ENCODE assay signal across 27 cellular contexts in genomic region chr1:230501845-230502244, GRCh38.
A peak's percentile ranks its signal among the peaks of the same experiment; 100 is the strongest.
DNase-seq lines count a peak whose midpoint lies in the region; ATAC-seq, FAIRE-seq and TF ChIP-seq lines count a peak whose summit lies in the region.
"Had no signal": no experiment of that assay in that cellular context is flagged by ENCODE, and none has a peak within 500 bp of the region (broad histone marks: within the 10 kb centered on the region; RNA-seq: fewer than 3 reads in every experiment).

No MANE protein-coding gene starts in this region.

- H3K9me3 ChIP-seq in MM.1S (replicated peaks; ENCODE audit: insufficient read depth, low read length) (no peaks in the 10 kb centered on the region), K562 (replicated peaks; ENCODE audit: control insufficient read depth, insufficient read depth, low read depth, low read length) (no peaks in the 10 kb centered on the region), PC-9 (ENCODE audit: insufficient read depth, low read depth) (no peaks in the 10 kb centered on the region)
- H3K9me3 ChIP-seq: SK-N-SH had no signal

- no peaks in the 10 kb centered on the region for H3K9me1 ChIP-seq in K562 (ENCODE audit: control insufficient read depth, insufficient read depth, low read length)

- POLR2A ChIA-PET in K562 (lab: Yijun Ruan, JAX) = interaction anchor here (0.7 to 1.0 kb wide), 2 partner anchors 10 to 215 kb away, joined by 3 to 4 read pairs; no protein-coding TSS in a partner anchor
- POLR2A ChIA-PET in PC-9 (lab: Charles Lee; ENCODE audit: unreplicated experiment) = no interaction called here

- H3K4me2 ChIP-seq in MM.1S (ENCODE audit: low read depth, low read length) (peak overlapping the region; percentile 25; the same call in 1 of the 2 replicates), K562 (ENCODE audit: insufficient read depth, low read length) (no peak overlapping the region), PC-9 (no peak overlapping the region)
- H3K4me2 ChIP-seq: SK-N-SH had no signal

- no peak for TF ChIP-seq POLR2A in K562 (conservative IDR thresholded peaks at IDR 0.05)

- H3K36me3 ChIP-seq in MM.1S (replicated peaks; ENCODE audit: insufficient read depth, low read length) (no peaks in the 10 kb centered on the region), K562 (ENCODE audit: control insufficient read depth, insufficient read depth, low read length) (no peaks in the 10 kb centered on the region), PC-9 (ENCODE audit: low read depth) (no peaks in the 10 kb centered on the region)
- H3K36me3 ChIP-seq: cardiac muscle cell had no signal

- in situ Hi-C loops in K562 (cut with MboI) = no loop called here

- H3K4me1 ChIP-seq in MM.1S (ENCODE audit: low read length) = peaks cover 22% of the 10 kb centered on the region
- H3K4me1 ChIP-seq in K562 (replicated peaks in 1 of 2; ENCODE audit: control insufficient read depth in 2 of 2, insufficient read depth in 2 of 2, low read length in 2 of 2) = no peaks in the 10 kb centered on the region
- no peaks in the 10 kb centered on the region for H3K4me1 ChIP-seq in PC-9 (replicated peaks; ENCODE audit: insufficient read depth)

- TF ChIP-seq EP300 in K562 (IDR thresholded peaks at IDR 0.05; ENCODE audit: low read length) = no peak

- DNase-seq in MM.1S (peak; percentile 80), K562 (ENCODE audit: extremely low read depth in 1 of 4, low spot score in 3 of 4) (no peak), left colon (peak in 1 of 2 donors; percentile 24), renal cortical epithelial cell (ENCODE audit: low read depth) (peak; percentile 85), PC-9 (no peak), RCC 7860 (ENCODE audit: low spot score) (no peak), RKO (ENCODE audit: low spot score) (no peak)
- DNase-seq: activated CD4-positive, alpha-beta T cell treated with anti-CD3 and anti-CD28 coated beads, Interleukin-2, amount 10 ng/mL, durations not matched to agents 24 days and 14 days; activated naive CD4-positive, alpha-beta T cell treated with anti-CD3 and anti-CD28 coated beads, Interleukin-2, amount 50 U/mL, for 16 hours; amygdala; CD4-positive, alpha-beta memory T cell; glutamatergic neuron; H9; left cardiac atrium; NCI-H1092 treated with DMSO at 0.1 percent for 48 hours; NCI-H2029 treated with DMSO at 0.1 percent for 48 hours; NCI-H510A; nephron progenitor cell; NK-92 treated with Interleukin-12 subunit alpha and Interleukin-12 subunit beta, amount 100 ng/mL, for 24 hours; posterior cingulate gyrus; SK-N-SH; stimulated activated CD4-positive, alpha-beta T cell treated with anti-CD3 and anti-CD28 coated beads, Interleukin-15, amount 100 ng/mL, for 24 hours; stimulated activated CD8-positive, alpha-beta memory T cell treated with anti-CD3 and anti-CD28 coated beads, Interleukin-4, amount 100 ng/mL, for 48 hours had no signal

- no peaks in the 10 kb centered on the region for H4K20me1 ChIP-seq in MM.1S (ENCODE audit: insufficient read depth, low read length)
- no peaks in the 10 kb centered on the region for H4K20me1 ChIP-seq in K562 (replicated peaks; ENCODE audit: control insufficient read depth, insufficient read depth, low read length)
- no peaks in the 10 kb centered on the region for H4K20me1 ChIP-seq in PC-9 (ENCODE audit: insufficient read depth)

- H3K9me2 ChIP-seq in MM.1S (replicated peaks; ENCODE audit: insufficient read depth, low read length) = no peaks in the 10 kb centered on the region
- no peaks in the 10 kb centered on the region; the same call in 1 of the 2 replicates for H3K9me2 ChIP-seq in PC-9 (ENCODE audit: insufficient read depth)
- H3K9me2 ChIP-seq: SK-N-SH had no signal

- H2AFZ ChIP-seq in MM.1S (ENCODE audit: low read length) (no peak overlapping the region), K562 (ENCODE audit: low read depth, low read length) (no peak overlapping the region), PC-9 (no peak overlapping the region)

- H3K79me2 ChIP-seq in MM.1S (ENCODE audit: low read length) (no peaks in the 10 kb centered on the region), K562 (ENCODE audit: control insufficient read depth, insufficient read depth, low read length) (no peaks in the 10 kb centered on the region), PC-9 (ENCODE audit: low read depth) (no peaks in the 10 kb centered on the region)

- H3K9ac ChIP-seq in MM.1S (ENCODE audit: low read length) (no peak overlapping the region), K562 (ENCODE audit: insufficient read depth in 1 of 2, low read depth in 2 of 2, low read length in 2 of 2) (no peak overlapping the region)
- H3K9ac ChIP-seq: SK-N-SH had no signal

- H3F3A ChIP-seq in MM.1S (ENCODE audit: insufficient read depth, low read length) (peaks cover 10% of the 10 kb centered on the region), PC-9 (ENCODE audit: insufficient read depth, low read depth) (no peaks in the 10 kb centered on the region)

- intact Hi-C loops in K562 (cut with micrococcal nuclease) = no loop called here
- intact Hi-C loops in left colon (cut with DNase I, micrococcal nuclease) = no loop called here
- intact Hi-C loops in PC-9 (cut with micrococcal nuclease; ENCODE audit: unreplicated experiment) = no loop called here

- H3K4me3 ChIP-seq in MM.1S (ENCODE audit: low read length) (no peak overlapping the region), K562 (no peak overlapping the region), PC-9 (no peak overlapping the region)
- H3K4me3 ChIP-seq: cardiac muscle cell had no signal

- ATAC-seq in K562 (no peak), left colon (peak; percentile 71), HG03439 (IDR thresholded peaks at IDR 0.05; ENCODE audit: unreplicated experiment) (no peak)
- ATAC-seq: left cardiac atrium, sciatic nerve had no signal

- H3K27ac ChIP-seq in MM.1S (ENCODE audit: low read length) = peak overlapping the region; percentile 21; the same call in 1 of the 2 replicates
- no peak overlapping the region for H3K27ac ChIP-seq in K562 (ENCODE audit: extremely low read depth, low read depth, low read length)
- no peak overlapping the region for H3K27ac ChIP-seq in PC-9
- H3K27ac ChIP-seq: cardiac muscle cell, RWPE1 had no signal

- CTCF ChIA-PET in K562 (lab: Yijun Ruan, JAX; ENCODE audit: low intra/inter-chr PET ratio) = no interaction called here
- CTCF ChIA-PET in PC-9 (lab: Charles Lee) = no interaction called here

- FAIRE-seq in K562 (lab: Jason Lieb, UNC) = no peak
- no peak for FAIRE-seq in RCC 7860 (lab: Jason Lieb, UNC)

- 0% methylated on average over 1 of the region's 1 CpG for WGBS in K562 (ENCODE audit: insufficient coverage, low coverage, missing lambda C conversion rate)

- no peak for TF ChIP-seq CTCF in MM.1S (IDR thresholded peaks at IDR 0.05; ENCODE audit: low read length)
- TF ChIP-seq CTCF in K562 (IDR thresholded peaks at IDR 0.05 in 2 of 3, conservative IDR thresholded peaks at IDR 0.05 in 1 of 3; ENCODE audit: insufficient read depth in 2 of 3, low read depth in 1 of 3, low read length in 3 of 3) = no peak
- no peak for TF ChIP-seq CTCF in PC-9 (conservative IDR thresholded peaks at IDR 0.05)

- H3K27me3 ChIP-seq in MM.1S (replicated peaks; ENCODE audit: insufficient read depth, low read length) (no peaks in the 10 kb centered on the region), K562 (ENCODE audit: control insufficient read depth in 2 of 2, insufficient read depth in 2 of 2, low read length in 2 of 2) (peaks cover 0 to 4% of the 10 kb centered on the region in 2 experiments; a peak in 1 of 5 replicates), PC-9 (ENCODE audit: insufficient read depth, low read depth) (peaks cover 69% of the 10 kb centered on the region)
- H3K27me3 ChIP-seq: cardiac muscle cell had no signal

- no TSS peak for BruUV-seq in K562 (replicated peaks; lab: Mats Ljungman, UMichigan)
- BruUV-seq in PC-9 (replicated peaks; lab: Mats Ljungman, UMichigan) = no TSS peak

- TF ChIP-seq RAD21 in K562 (CRISPR knock-in tag; conservative IDR thresholded peaks at IDR 0.05 in 1 of 2, IDR thresholded peaks at IDR 0.05 in 1 of 2) = no peak

TF ChIP-seq in K562, 482 proteins besides CTCF, POLR2A, EP300 and RAD21 (continues in another document):
- no peak for TF ChIP-seq HIVEP1 (CRISPR knock-in tag; IDR thresholded peaks at IDR 0.05)
- no peak for TF ChIP-seq CREB3 (tag; conservative IDR thresholded peaks at IDR 0.05; ENCODE audit: low read depth)
- TF ChIP-seq RBM15 (IDR thresholded peaks at IDR 0.05; ENCODE audit: insufficient read depth, low read length) = no peak
- TF ChIP-seq U2AF1 (optimal IDR thresholded peaks at IDR 0.05; ENCODE audit: low read depth, low read length) = no peak
- TF ChIP-seq HDAC2 (IDR thresholded peaks at IDR 0.05) = no peak
- TF ChIP-seq TFE3 (CRISPR knock-in tag; IDR thresholded peaks at IDR 0.05) = peak; percentile 95
- TF ChIP-seq ZNF23 (CRISPR knock-in tag; IDR thresholded peaks at IDR 0.05) = no peak
- peak; percentile 47 for TF ChIP-seq USF2 (CRISPR knock-in tag; IDR thresholded peaks at IDR 0.05)
- TF ChIP-seq KDM4B (IDR thresholded peaks at IDR 0.05; ENCODE audit: borderline replicate concordance in 2 of 2, low read depth in 1 of 2) = no peak

Comparison
In these comparisons a context has a peak if more than half of its experiments do, and no peak if none do; other contexts are left out.
1. DNase-seq: peak in MM.1S (single experiment) and renal cortical epithelial cell (single experiment); none in K562 (0 of 4), PC-9 (0 of 2), RCC 7860 (single experiment) and RKO (single experiment).